12 cellular contexts compared by ENCODE assay signal in the genomic region with DNA sequence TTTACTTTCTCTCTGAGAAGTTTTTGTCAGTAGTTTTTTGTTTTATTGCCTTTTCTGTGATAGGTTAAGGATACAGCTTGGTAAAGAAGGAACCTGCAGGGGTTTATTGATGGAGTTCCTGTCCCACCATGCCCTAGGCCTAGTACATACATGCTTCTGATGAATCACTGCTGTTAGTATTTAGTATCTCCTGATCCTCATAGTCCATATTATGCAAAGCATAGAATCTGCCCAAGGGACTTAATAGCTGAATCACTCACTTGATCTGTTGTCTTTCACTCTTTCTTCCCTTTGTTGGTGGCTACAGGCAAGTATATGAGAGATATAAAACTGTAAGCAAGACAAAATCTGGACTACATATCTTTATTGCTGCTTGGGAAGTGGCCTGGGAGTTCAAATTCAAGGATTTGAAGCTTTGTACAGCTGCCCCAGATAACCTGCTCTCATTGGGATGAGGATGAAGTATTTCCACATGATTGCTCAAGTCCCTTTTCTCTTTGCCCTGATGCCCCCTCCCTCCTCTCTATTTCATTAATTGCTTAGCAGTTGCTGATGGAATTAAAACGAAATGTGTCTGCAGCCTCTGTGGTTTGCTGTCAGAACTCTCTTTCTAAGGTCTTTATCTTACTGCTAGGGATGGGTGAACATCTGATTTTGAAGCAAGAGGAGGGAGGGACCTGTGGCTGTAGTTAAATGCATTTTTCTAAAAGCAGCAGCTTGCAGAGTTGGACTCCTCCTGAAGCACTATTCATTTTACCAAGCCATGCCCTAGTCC.
A peak's percentile ranks its signal among the peaks of the same experiment; 100 is the strongest.
DNase-seq lines count a peak whose midpoint lies in the region; ATAC-seq, FAIRE-seq and TF ChIP-seq lines count a peak whose summit lies in the region.
"Had no signal": no experiment of that assay in that cellular context is flagged by ENCODE, and none has a peak within 500 bp of the region (broad histone marks: within the 10 kb centered on the region; RNA-seq: fewer than 3 reads in every experiment).

No MANE protein-coding gene starts in this region.

- H3K9me1 ChIP-seq in endothelial cell of umbilical vein (replicated peaks; ENCODE audit: control insufficient read depth, extremely low read depth, insufficient read depth, low read length), result no peaks in the 10 kb centered on the region

- intact Hi-C loops in Panc1 (cut with micrococcal nuclease; ENCODE audit: unreplicated experiment) (no loop called here), endothelial cell of umbilical vein (cut with micrococcal nuclease) (no loop called here)

- no peaks in the 10 kb centered on the region for H3K9me3 Mint-ChIP-seq in progenitor cell of endocrine pancreas (ENCODE audit: low read depth)

- no peak overlapping the region for H3K9ac ChIP-seq in endothelial cell of umbilical vein (replicated peaks; ENCODE audit: extremely low read depth, insufficient read depth, low read length)

- no peak overlapping the region for H3K4me2 ChIP-seq in endothelial cell of umbilical vein (ENCODE audit: insufficient read depth, low read length)

- dilution Hi-C loops in endothelial cell of umbilical vein (cut with MboI; ENCODE audit: extremely low pct_ligation_motif_present, low sequenced_read_pairs), result no loop called here

- H3K27ac ChIP-seq in Panc1 (ENCODE audit: low read length) (no peak overlapping the region), endothelial cell of umbilical vein (ENCODE audit: insufficient read depth, low read depth, low read length) (no peak overlapping the region)
- H3K27ac ChIP-seq: pancreas, Peyer's patch had no signal

- TF ChIP-seq CTCF in Panc1 (IDR thresholded peaks at IDR 0.05), result no peak
- no peak for TF ChIP-seq CTCF in endothelial cell of umbilical vein (IDR thresholded peaks at IDR 0.05; ENCODE audit: extremely low read depth in 1 of 2, insufficient read depth in 1 of 2, low read depth in 1 of 2, low read length in 2 of 2)
- no peak for TF ChIP-seq CTCF in progenitor cell of endocrine pancreas (IDR thresholded peaks at IDR 0.05; ENCODE audit: unreplicated experiment)

- FAIRE-seq in endothelial cell of umbilical vein (lab: Jason Lieb, UNC), result peak; percentile 46
- FAIRE-seq: pancreas had no signal

- H3K27me3 Mint-ChIP-seq in progenitor cell of endocrine pancreas, result no peaks in the 10 kb centered on the region

- H3K9me3 ChIP-seq in Panc1 (ENCODE audit: control insufficient read depth, insufficient read depth, low read depth, low read length) (no peaks in the 10 kb centered on the region), endothelial cell of umbilical vein (replicated peaks; ENCODE audit: control insufficient read depth, insufficient read depth, low read length) (no peaks in the 10 kb centered on the region)
- H3K9me3 ChIP-seq: pancreas, Peyer's patch had no signal

- H3K4me1 ChIP-seq in Panc1 (ENCODE audit: control insufficient read depth, insufficient read depth, low read length) (no peaks in the 10 kb centered on the region), endothelial cell of umbilical vein (ENCODE audit: control insufficient read depth, extremely low read depth, insufficient read depth, low read length) (no peaks in the 10 kb centered on the region)

- peaks cover 11% of the 10 kb centered on the region for H4K20me1 ChIP-seq in endothelial cell of umbilical vein (replicated peaks; ENCODE audit: control insufficient read depth, extremely low read depth, insufficient read depth, low read length)

- DNase-seq in EL (peak; percentile 58), Panc1 (ENCODE audit: low read depth, low spot score) (no peak), endothelial cell of umbilical vein (ENCODE audit: low read depth, low spot score) (no peak), progenitor cell of endocrine pancreas (ENCODE audit: low spot score, unreplicated experiment) (no peak), SW 1271 (lab: John Stamatoyannopoulos, UW) (no peak), SKM-1 treated with dmso at 0.1 percent for 144 hours (lab: John Stamatoyannopoulos, UW; ENCODE audit: unreplicated experiment) (no peak), NCI-H2107 (lab: John Stamatoyannopoulos, UW) (no peak)
- DNase-seq: hippocampal formation, pancreas, Peyer's patch had no signal

- in situ Hi-C loops in Panc1 (cut with HindIII; ENCODE audit: low pct_unique_long_range_greater_than_20kb, low sequenced_read_pairs), result no loop called here

- ATAC-seq in Panc1, result no peak
- no peak for ATAC-seq in HG02588 (IDR thresholded peaks at IDR 0.05; ENCODE audit: unreplicated experiment)
- ATAC-seq: HCT116, pancreas had no signal

- H3K79me2 ChIP-seq in endothelial cell of umbilical vein (ENCODE audit: control insufficient read depth, insufficient read depth, low read length), result peaks cover 68% of the 10 kb centered on the region

- POLR2A ChIA-PET in Panc1 (lab: Charles Lee), result no interaction called here
- POLR2A ChIA-PET in endothelial cell of umbilical vein (lab: Charles Lee), result interaction anchor here (0.7 kb wide), 1 partner anchor 91 kb away, joined by 5 read pairs; no protein-coding TSS in a partner anchor

- H3K27ac Mint-ChIP-seq in progenitor cell of endocrine pancreas, result peak overlapping the region; percentile 77

- H3K36me3 ChIP-seq in Panc1 (ENCODE audit: control insufficient read depth, insufficient read depth, low read length) (no peaks in the 10 kb centered on the region), endothelial cell of umbilical vein (ENCODE audit: control insufficient read depth in 2 of 2, extremely low read depth in 1 of 2, insufficient read depth in 2 of 2, low read length in 2 of 2) (no peaks in the 10 kb centered on the region)
- H3K36me3 ChIP-seq: pancreas, Peyer's patch had no signal

- BruUV-seq in Panc1 (replicated peaks; lab: Mats Ljungman, UMichigan), result TSS peak; percentile 12
- BruUV-seq in endothelial cell of umbilical vein (replicated peaks; lab: Mats Ljungman, UMichigan), result no TSS peak

- no peak overlapping the region for H3K4me3 ChIP-seq in Panc1 (ENCODE audit: low read depth in 2 of 2, low read length in 2 of 2)
- H3K4me3 ChIP-seq in endothelial cell of umbilical vein (replicated peaks in 1 of 3; ENCODE audit: insufficient read depth in 1 of 3, low read depth in 1 of 3, low read length in 3 of 3), result no peak overlapping the region
- H3K4me3 ChIP-seq: pancreas, Peyer's patch had no signal

- no peak overlapping the region for H2AFZ ChIP-seq in endothelial cell of umbilical vein (ENCODE audit: low read depth, low read length)

- peaks cover 6% of the 10 kb centered on the region for H3K36me3 Mint-ChIP-seq in progenitor cell of endocrine pancreas (ENCODE audit: insufficient read depth)

- TF ChIP-seq POLR2A in endothelial cell of umbilical vein (IDR thresholded peaks at IDR 0.05; ENCODE audit: low read depth, low read length), result no peak

- no peaks in the 10 kb centered on the region for H3K27me3 ChIP-seq in Panc1 (ENCODE audit: control insufficient read depth, insufficient read depth, low read length)
- H3K27me3 ChIP-seq in endothelial cell of umbilical vein (ENCODE audit: control insufficient read depth in 2 of 2, insufficient read depth in 2 of 2, low read length in 2 of 2), result no peaks in the 10 kb centered on the region
- H3K27me3 ChIP-seq: pancreas, Peyer's patch had no signal

- CTCF ChIA-PET in Panc1 (lab: Charles Lee), result no interaction called here
- CTCF ChIA-PET in endothelial cell of umbilical vein (lab: Charles Lee), result interaction anchor here (0.6 to 0.7 kb wide), 2 partner anchors 79 to 123 kb away, joined by 3 read pairs; no protein-coding TSS in a partner anchor

- H3K4me3 Mint-ChIP-seq in progenitor cell of endocrine pancreas (ENCODE audit: low read depth), result no peak overlapping the region

- peaks cover 9% of the 10 kb centered on the region for H3K4me1 Mint-ChIP-seq in progenitor cell of endocrine pancreas (ENCODE audit: low read depth)

TF ChIP-seq in endothelial cell of umbilical vein, 7 proteins besides CTCF, POLR2A, EP300 and RAD21:
- no peak for TF ChIP-seq JUN (IDR thresholded peaks at IDR 0.05; ENCODE audit: borderline replicate concordance, insufficient read depth, insufficient read length, low read depth)
